Comparison of ENCODE assay signal across 8 cellular contexts in genomic region chr21:45973475-45974072, GRCh38. TPM values are rescaled to one million over a fixed set of nuclear protein-coding genes. Genes with fewer than 3 reads are reported as not detected.
DNase-seq lines count a peak whose midpoint lies in the region; ATAC-seq and TF ChIP-seq lines count a peak whose summit lies in the region.

No MANE protein-coding gene starts in this region.

- H3K4me3 ChIP-seq in SK-N-MC: peak overlapping the region; percentile 82
- peak overlapping the region; percentile 71 for H3K4me3 ChIP-seq in parathyroid adenoma (ENCODE audit: low read depth, low read length)
- peak overlapping the region; percentile 37 to 59 (median 41) for H3K4me3 ChIP-seq in thyroid gland (replicated peaks in 1 of 3)

- intact Hi-C loops in Right ventricle myocardium inferior (cut with DNase I): loop anchor here (2.0 to 10.0 kb wide), 6 partner anchors 54 to 311 kb away; partner anchors contain the start of genes LSS, MCM3AP and YBEY
- intact Hi-C loops in thyroid gland (cut with DNase I): loop anchor here (2.0 to 5.0 kb wide), 2 partner anchors 125 to 254 kb away; partner anchors contain the start of genes COL6A2 and LSS

- H3K9ac ChIP-seq in SK-N-MC (ENCODE audit: insufficient read length) (peak overlapping the region; percentile 77), parathyroid adenoma (no peak overlapping the region)

- H3K27ac Mint-ChIP-seq in activated naive CD8-positive, alpha-beta T cell: peak overlapping the region; percentile 83

- no peaks in the 10 kb centered on the region for H3K36me3 Mint-ChIP-seq in activated naive CD8-positive, alpha-beta T cell

- no peaks in the 10 kb centered on the region for H3K9me3 Mint-ChIP-seq in activated naive CD8-positive, alpha-beta T cell (ENCODE audit: low read depth)

- peak overlapping the region; percentile 91 for H3K4me3 Mint-ChIP-seq in activated naive CD8-positive, alpha-beta T cell

- peak overlapping the region; percentile 93 for H3K4me2 ChIP-seq in parathyroid adenoma (ENCODE audit: low read length)

- no peaks in the 10 kb centered on the region for H3K27me3 Mint-ChIP-seq in activated naive CD8-positive, alpha-beta T cell

- H3K27ac ChIP-seq in SK-N-MC: peak overlapping the region; percentile 95
- H3K27ac ChIP-seq in parathyroid adenoma: peak overlapping the region; percentile 69
- peak overlapping the region; percentile 64 to 80 (median 74) for H3K27ac ChIP-seq in thyroid gland

- no peaks in the 10 kb centered on the region for H3K9me3 ChIP-seq in SK-N-MC (ENCODE audit: low read depth, low read length)
- H3K9me3 ChIP-seq in parathyroid adenoma (ENCODE audit: control insufficient read depth, low read length): no peaks in the 10 kb centered on the region
- H3K9me3 ChIP-seq in thyroid gland: no peaks in the 10 kb centered on the region

- DNase-seq in EL: peak; percentile 87
- DNase-seq in HuH-7.5 (ENCODE audit: low spot score): peak; percentile 89
- peak; percentile 62 for DNase-seq in SK-N-MC (ENCODE audit: low read depth, low spot score)
- peak; percentile 92 for DNase-seq in Right ventricle myocardium inferior (ENCODE audit: missing footprints)
- DNase-seq in thyroid gland: peak; percentile 77 to 78
- no peak for DNase-seq in cortex of kidney (lab: John Stamatoyannopoulos, UW)

- TF ChIP-seq POLR2A in thyroid gland (IDR thresholded peaks at IDR 0.05): no peak

- 3 to 4% methylated on average over 17 to 18 of the region's 38 CpGs for WGBS in thyroid gland, 2 donors

- peak overlapping the region; percentile 83 for H2AFZ ChIP-seq in parathyroid adenoma

- H3K79me2 ChIP-seq in parathyroid adenoma: no peaks in the 10 kb centered on the region

- peak; percentile 38 for TF ChIP-seq CTCF in parathyroid adenoma (IDR thresholded peaks at IDR 0.05)
- peak; percentile 28 to 74 (median 60) for TF ChIP-seq CTCF in thyroid gland (IDR thresholded peaks at IDR 0.05)

- H3K4me1 Mint-ChIP-seq in activated naive CD8-positive, alpha-beta T cell (ENCODE audit: low read depth): peaks cover 21% of the 10 kb centered on the region

- H3K27me3 ChIP-seq in parathyroid adenoma (ENCODE audit: control insufficient read depth, insufficient read depth, low read length): no peaks in the 10 kb centered on the region
- no peaks in the 10 kb centered on the region for H3K27me3 ChIP-seq in thyroid gland

- H3K36me3 ChIP-seq in SK-N-MC (ENCODE audit: insufficient read depth, low read length) (no peaks in the 10 kb centered on the region), parathyroid adenoma (ENCODE audit: control insufficient read depth, insufficient read depth, low read length) (no peaks in the 10 kb centered on the region), thyroid gland (no peaks in the 10 kb centered on the region)

- ATAC-seq in Right ventricle myocardium inferior: peak; percentile 49

- H3K4me1 ChIP-seq in parathyroid adenoma (no peaks in the 10 kb centered on the region), thyroid gland (peaks cover 7 to 55% of the 10 kb centered on the region in 2 donors)

RNA-seq across cellular contexts. Expression of gene COL6A1, which starts 8.0 kb away (rescaled TPM):
- total RNA-seq in Right ventricle myocardium inferior (228 TPM), thyroid gland (100 to 1,000 TPM in 3 of 4 donors, 10 to 100 TPM in 1; 96.1 to 213 (median 162) TPM)
